Comparison of ENCODE assay signal across 8 cellular contexts in genomic region chr5:151253604-151253948, GRCh38. TPM values are rescaled to one million over a fixed set of nuclear protein-coding genes. Genes with fewer than 3 reads are reported as not detected.
DNase-seq lines count a peak whose midpoint lies in the region; ATAC-seq lines count a peak whose summit lies in the region.

No MANE protein-coding gene starts in this region.

- H3K4me3 Mint-ChIP-seq in activated T-helper 2 cell treated with anti-CD3 and anti-CD28 coated beads, Interferon-gamma antibody, Interleukin-2, Interleukin-4, amounts not matched to agents 10 μg/mL and 5 μg/mL and 100 μg/mL, durations not matched to agents 14 hours and 24 hours and 36 hours (ENCODE audit: low read depth) = peak overlapping the region; percentile 85
- H3K4me3 Mint-ChIP-seq in stimulated activated effector memory CD8-positive, alpha-beta T cell treated with anti-CD3 and anti-CD28 coated beads, Interleukin-12 subunit alpha, Interleukin-12 subunit beta, amount 100 ng/mL, for 72 hours = peak overlapping the region; percentile 83

- H3K4me1 ChIP-seq in HUES48 (ENCODE audit: control insufficient read depth, insufficient read depth, low read length) = peaks cover 21% of the 10 kb centered on the region; the same call in 1 of the 2 replicates
- H3K4me1 ChIP-seq in iPS-18a (ENCODE audit: control insufficient read depth, low read depth, low read length) = peaks cover 13% of the 10 kb centered on the region

- no peaks in the 10 kb centered on the region for H3K9me3 Mint-ChIP-seq in activated T-helper 2 cell treated with anti-CD3 and anti-CD28 coated beads, Interferon-gamma antibody, Interleukin-2, Interleukin-4, amounts not matched to agents 10 μg/mL and 5 μg/mL and 100 μg/mL, durations not matched to agents 14 hours and 24 hours and 36 hours
- no peaks in the 10 kb centered on the region for H3K9me3 Mint-ChIP-seq in stimulated activated effector memory CD8-positive, alpha-beta T cell treated with anti-CD3 and anti-CD28 coated beads, Interleukin-12 subunit alpha, Interleukin-12 subunit beta, amount 100 ng/mL, for 72 hours

- H3K36me3 Mint-ChIP-seq in activated T-helper 2 cell treated with anti-CD3 and anti-CD28 coated beads, Interferon-gamma antibody, Interleukin-2, Interleukin-4, amounts not matched to agents 10 μg/mL and 5 μg/mL and 100 μg/mL, durations not matched to agents 14 hours and 24 hours and 36 hours (ENCODE audit: low read depth) = peaks cover 12% of the 10 kb centered on the region
- peaks cover 7% of the 10 kb centered on the region for H3K36me3 Mint-ChIP-seq in stimulated activated effector memory CD8-positive, alpha-beta T cell treated with anti-CD3 and anti-CD28 coated beads, Interleukin-12 subunit alpha, Interleukin-12 subunit beta, amount 100 ng/mL, for 72 hours

- intact Hi-C loops in activated T-helper 2 cell treated with anti-CD3 and anti-CD28 coated beads, Interferon-gamma antibody, Interleukin-2, Interleukin-4, amounts not matched to agents 10 μg/mL and 5 μg/mL and 100 μg/mL, durations not matched to agents 14 hours and 24 hours and 36 hours (cut with micrococcal nuclease) = loop anchor here (1.0 to 2.0 kb wide), 6 partner anchors 11 to 517 kb away; partner anchors contain the start of genes G3BP1 and TNIP1

- H3K36me3 ChIP-seq in HUES48 (ENCODE audit: control insufficient read depth, insufficient read depth, low read length) = no peaks in the 10 kb centered on the region
- no peaks in the 10 kb centered on the region for H3K36me3 ChIP-seq in iPS-18a (ENCODE audit: control insufficient read depth, low read depth, low read length)

- no peaks in the 10 kb centered on the region for H3K27me3 ChIP-seq in HUES48 (ENCODE audit: control insufficient read depth, insufficient read depth, low read length)
- H3K27me3 ChIP-seq in iPS-18a (ENCODE audit: control insufficient read depth, insufficient read depth, low read length) = no peaks in the 10 kb centered on the region

- no peak overlapping the region; the same call in 1 of the 2 replicates for H3K9ac ChIP-seq in HUES48 (ENCODE audit: low read depth, low read length)
- H3K9ac ChIP-seq in iPS-18a (ENCODE audit: low read length) = peak overlapping the region; percentile 70

- DNase-seq in activated T-helper 2 cell treated with anti-CD3 and anti-CD28 coated beads, Interferon-gamma antibody, Interleukin-2, Interleukin-4, amounts not matched to agents 10 μg/mL and 5 μg/mL and 100 μg/mL, durations not matched to agents 14 hours and 24 hours and 36 hours (ENCODE audit: low spot score) = no peak
- no peak for DNase-seq in stimulated activated effector memory CD8-positive, alpha-beta T cell treated with anti-CD3 and anti-CD28 coated beads, Interleukin-12 subunit alpha, Interleukin-12 subunit beta, amount 100 ng/mL, for 72 hours (ENCODE audit: low spot score in 2 of 2)

- H3K4me1 Mint-ChIP-seq in activated T-helper 2 cell treated with anti-CD3 and anti-CD28 coated beads, Interferon-gamma antibody, Interleukin-2, Interleukin-4, amounts not matched to agents 10 μg/mL and 5 μg/mL and 100 μg/mL, durations not matched to agents 14 hours and 24 hours and 36 hours (ENCODE audit: low read depth) = peaks cover 48% of the 10 kb centered on the region
- H3K4me1 Mint-ChIP-seq in stimulated activated effector memory CD8-positive, alpha-beta T cell treated with anti-CD3 and anti-CD28 coated beads, Interleukin-12 subunit alpha, Interleukin-12 subunit beta, amount 100 ng/mL, for 72 hours = peaks cover 45% of the 10 kb centered on the region

- H3K4me3 ChIP-seq in HUES48 (ENCODE audit: low read depth, low read length) (peak overlapping the region; percentile 79), iPS-18a (ENCODE audit: low read length) (peak overlapping the region; percentile 86)

- H3K27me3 Mint-ChIP-seq in activated T-helper 2 cell treated with anti-CD3 and anti-CD28 coated beads, Interferon-gamma antibody, Interleukin-2, Interleukin-4, amounts not matched to agents 10 μg/mL and 5 μg/mL and 100 μg/mL, durations not matched to agents 14 hours and 24 hours and 36 hours (ENCODE audit: low read depth) = no peaks in the 10 kb centered on the region

- peak overlapping the region; percentile 69 for H3K27ac Mint-ChIP-seq in activated T-helper 2 cell treated with anti-CD3 and anti-CD28 coated beads, Interferon-gamma antibody, Interleukin-2, Interleukin-4, amounts not matched to agents 10 μg/mL and 5 μg/mL and 100 μg/mL, durations not matched to agents 14 hours and 24 hours and 36 hours
- peak overlapping the region; percentile 88 for H3K27ac Mint-ChIP-seq in stimulated activated effector memory CD8-positive, alpha-beta T cell treated with anti-CD3 and anti-CD28 coated beads, Interleukin-12 subunit alpha, Interleukin-12 subunit beta, amount 100 ng/mL, for 72 hours

- ATAC-seq in stimulated activated effector memory CD8-positive, alpha-beta T cell treated with anti-CD3 and anti-CD28 coated beads, Interleukin-12 subunit alpha, Interleukin-12 subunit beta, amount 100 ng/mL, for 72 hours = no peak
- ATAC-seq in HG02763 (IDR thresholded peaks at IDR 0.05; ENCODE audit: unreplicated experiment) (no peak), HG03439 (IDR thresholded peaks at IDR 0.05; ENCODE audit: unreplicated experiment) (no peak), HG02610 (IDR thresholded peaks at IDR 0.05; ENCODE audit: unreplicated experiment) (no peak), HG02970 (IDR thresholded peaks at IDR 0.05; ENCODE audit: low FRiP score, unreplicated experiment) (no peak)

- H3K27ac ChIP-seq in HUES48 (ENCODE audit: low read depth, low read length) = no peak overlapping the region
- H3K27ac ChIP-seq in iPS-18a (ENCODE audit: low read length) = no peak overlapping the region

- H3K9me3 ChIP-seq in HUES48 (ENCODE audit: control insufficient read depth, insufficient read depth, low read length) (no peaks in the 10 kb centered on the region), iPS-18a (ENCODE audit: control insufficient read depth, low read depth, low read length) (no peaks in the 10 kb centered on the region)

RNA-seq across cellular contexts. Expression of gene GM2A, which starts 0.6 kb away (rescaled TPM):
- total RNA-seq in activated T-helper 2 cell treated with anti-CD3 and anti-CD28 coated beads, Interferon-gamma antibody, Interleukin-2, Interleukin-4, amounts not matched to agents 10 μg/mL and 5 μg/mL and 100 μg/mL, durations not matched to agents 14 hours and 24 hours and 36 hours = 20.4 and 20.9 TPM in 2 replicates

RNA-seq across cellular contexts. Expression of gene CCDC69, which starts 29.7 kb away (rescaled TPM):
- total RNA-seq in activated T-helper 2 cell treated with anti-CD3 and anti-CD28 coated beads, Interferon-gamma antibody, Interleukin-2, Interleukin-4, amounts not matched to agents 10 μg/mL and 5 μg/mL and 100 μg/mL, durations not matched to agents 14 hours and 24 hours and 36 hours = 29.8 and 31.4 TPM in 2 replicates

RNA-seq across cellular contexts. Expression of gene SLC36A3, which starts 50.0 kb away (rescaled TPM):
- not detected in 2 replicates for total RNA-seq in activated T-helper 2 cell treated with anti-CD3 and anti-CD28 coated beads, Interferon-gamma antibody, Interleukin-2, Interleukin-4, amounts not matched to agents 10 μg/mL and 5 μg/mL and 100 μg/mL, durations not matched to agents 14 hours and 24 hours and 36 hours
